ENCODE assay signal across 1 cellular context in the genomic region with DNA sequence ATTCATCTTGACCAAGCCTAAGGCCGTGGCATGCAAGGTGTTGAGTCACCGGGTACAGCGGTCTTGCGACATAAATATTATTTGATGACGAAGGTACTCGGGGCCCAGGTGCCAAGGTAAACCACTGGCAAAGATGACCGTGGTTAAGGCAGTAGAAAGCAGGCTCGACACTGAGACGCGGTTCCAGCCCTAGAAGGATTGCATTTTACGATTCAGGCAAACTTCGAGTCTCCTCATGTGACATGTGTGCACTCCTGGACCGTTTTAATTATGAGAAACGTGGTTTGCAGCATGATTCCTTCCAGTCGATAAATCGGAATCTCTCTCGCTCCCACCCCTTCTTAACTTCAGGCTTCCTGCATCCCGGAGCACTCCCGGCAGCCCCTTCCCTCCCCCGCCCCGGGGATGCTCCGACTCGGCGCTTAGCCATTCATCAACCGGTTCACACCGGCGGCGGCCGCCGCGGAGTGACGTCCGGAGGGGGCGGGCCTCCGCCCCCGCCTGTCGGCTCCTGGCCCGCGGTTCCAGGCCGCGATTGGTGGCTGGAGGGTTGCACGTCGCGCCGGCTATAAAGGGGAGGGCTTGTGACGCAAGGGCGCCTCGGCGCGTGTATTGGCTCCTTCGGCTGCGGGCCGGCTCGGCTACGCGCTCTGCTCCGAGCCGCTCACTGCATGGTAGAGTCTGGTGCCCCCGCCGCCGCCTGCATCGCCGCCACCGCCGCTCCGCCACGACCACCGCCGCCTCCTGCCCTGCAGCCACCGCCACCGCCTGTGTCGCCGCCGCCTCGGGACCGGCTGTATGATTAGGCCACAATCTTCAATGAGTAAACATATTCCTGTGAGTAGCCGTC.
TF ChIP-seq lines count a peak whose summit lies in the region.

TSS of gene LOC128125822 (plus strand) at position 598 of the 850 bp plus-strand sequence.
TSS of gene PTP4A1 (plus strand) at position 598 of the 850 bp plus-strand sequence. CDS start 4,401 bp downstream, outside the sequence.

TF ChIP-seq in HepG2, 621 proteins besides CTCF, POLR2A, EP300 and RAD21 (continued from another document and continues in another):
- TF ChIP-seq, protein P1, sequence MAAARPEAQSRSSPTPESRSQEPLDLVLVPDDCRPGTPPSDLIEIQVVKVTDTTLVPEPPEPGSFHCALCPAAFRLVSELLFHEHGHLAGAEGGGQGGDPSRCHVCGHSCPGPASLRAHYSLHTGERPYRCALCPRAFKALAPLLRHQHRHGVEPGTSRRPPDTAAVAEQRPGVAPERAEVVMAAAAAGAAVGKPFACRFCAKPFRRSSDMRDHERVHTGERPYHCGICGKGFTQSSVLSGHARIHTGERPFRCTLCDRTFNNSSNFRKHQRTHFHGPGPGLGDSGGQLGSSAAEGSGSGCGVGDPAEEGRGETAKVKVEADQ (CRISPR knock-in tag; IDR thresholded peaks at IDR 0.05; ENCODE audit: borderline replicate concordance): peak; percentile 56; the same call in 1 of the 2 replicates
- TF ChIP-seq ZHX2 (IDR thresholded peaks at IDR 0.05; ENCODE audit: low read depth) (peak; percentile 79), ZHX2 (CRISPR knock-in tag; IDR thresholded peaks at IDR 0.05; ENCODE audit: borderline replicate concordance) (no peak), REL (CRISPR knock-in tag; conservative IDR thresholded peaks at IDR 0.05) (no peak; the same call in 1 of the 2 replicates), ZNF292 (CRISPR knock-in tag; IDR thresholded peaks at IDR 0.05; ENCODE audit: borderline replicate concordance, low read depth) (no peak), GMEB2 (CRISPR knock-in tag; IDR thresholded peaks at IDR 0.05; ENCODE audit: low read depth) (no peak; the same call in 1 of the 2 replicates), ZKSCAN8 (CRISPR knock-in tag; IDR thresholded peaks at IDR 0.05; ENCODE audit: borderline replicate concordance) (no peak), HINFP (CRISPR knock-in tag; IDR thresholded peaks at IDR 0.05; ENCODE audit: low read depth) (peak; percentile 17; the same call in 1 of the 2 replicates), ZBTB33 (CRISPR knock-in tag; IDR thresholded peaks at IDR 0.05) (no peak), PAXIP1 (CRISPR knock-in tag; conservative IDR thresholded peaks at IDR 0.05) (peak; percentile 29), STAG1 (CRISPR knock-in tag; IDR thresholded peaks at IDR 0.05) (no peak), TEF (CRISPR knock-in tag; IDR thresholded peaks at IDR 0.05) (0 out of 2 replicates have a peak, but pooled peaks have one; percentile 6), ZNF674 (CRISPR knock-in tag; IDR thresholded peaks at IDR 0.05; ENCODE audit: low read depth) (0 out of 2 replicates have a peak, but pooled peaks have one; percentile 35), ZNF564 (CRISPR knock-in tag; IDR thresholded peaks at IDR 0.05) (no peak), ETV5 (CRISPR knock-in tag; IDR thresholded peaks at IDR 0.05; ENCODE audit: borderline replicate concordance) (peak; percentile 22; the same call in 1 of the 2 replicates)
- TF ChIP-seq, protein P2, sequence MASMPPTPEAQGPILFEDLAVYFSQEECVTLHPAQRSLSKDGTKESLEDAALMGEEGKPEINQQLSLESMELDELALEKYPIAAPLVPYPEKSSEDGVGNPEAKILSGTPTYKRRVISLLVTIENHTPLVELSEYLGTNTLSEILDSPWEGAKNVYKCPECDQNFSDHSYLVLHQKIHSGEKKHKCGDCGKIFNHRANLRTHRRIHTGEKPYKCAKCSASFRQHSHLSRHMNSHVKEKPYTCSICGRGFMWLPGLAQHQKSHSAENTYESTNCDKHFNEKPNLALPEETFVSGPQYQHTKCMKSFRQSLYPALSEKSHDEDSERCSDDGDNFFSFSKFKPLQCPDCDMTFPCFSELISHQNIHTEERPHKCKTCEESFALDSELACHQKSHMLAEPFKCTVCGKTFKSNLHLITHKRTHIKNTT (CRISPR knock-in tag; IDR thresholded peaks at IDR 0.05): no peak
- TF ChIP-seq, protein P3, sequence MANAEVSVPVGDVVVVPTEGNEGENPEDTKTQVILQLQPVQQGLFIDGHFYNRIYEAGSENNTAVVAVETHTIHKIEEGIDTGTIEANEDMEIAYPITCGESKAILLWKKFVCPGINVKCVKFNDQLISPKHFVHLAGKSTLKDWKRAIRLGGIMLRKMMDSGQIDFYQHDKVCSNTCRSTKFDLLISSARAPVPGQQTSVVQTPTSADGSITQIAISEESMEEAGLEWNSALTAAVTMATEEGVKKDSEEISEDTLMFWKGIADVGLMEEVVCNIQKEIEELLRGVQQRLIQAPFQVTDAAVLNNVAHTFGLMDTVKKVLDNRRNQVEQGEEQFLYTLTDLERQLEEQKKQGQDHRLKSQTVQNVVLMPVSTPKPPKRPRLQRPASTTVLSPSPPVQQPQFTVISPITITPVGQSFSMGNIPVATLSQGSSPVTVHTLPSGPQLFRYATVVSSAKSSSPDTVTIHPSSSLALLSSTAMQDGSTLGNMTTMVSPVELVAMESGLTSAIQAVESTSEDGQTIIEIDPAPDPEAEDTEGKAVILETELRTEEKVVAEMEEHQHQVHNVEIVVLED (CRISPR knock-in tag; IDR thresholded peaks at IDR 0.05; ENCODE audit: borderline replicate concordance): peak; percentile 91
- TF ChIP-seq, protein P4, sequence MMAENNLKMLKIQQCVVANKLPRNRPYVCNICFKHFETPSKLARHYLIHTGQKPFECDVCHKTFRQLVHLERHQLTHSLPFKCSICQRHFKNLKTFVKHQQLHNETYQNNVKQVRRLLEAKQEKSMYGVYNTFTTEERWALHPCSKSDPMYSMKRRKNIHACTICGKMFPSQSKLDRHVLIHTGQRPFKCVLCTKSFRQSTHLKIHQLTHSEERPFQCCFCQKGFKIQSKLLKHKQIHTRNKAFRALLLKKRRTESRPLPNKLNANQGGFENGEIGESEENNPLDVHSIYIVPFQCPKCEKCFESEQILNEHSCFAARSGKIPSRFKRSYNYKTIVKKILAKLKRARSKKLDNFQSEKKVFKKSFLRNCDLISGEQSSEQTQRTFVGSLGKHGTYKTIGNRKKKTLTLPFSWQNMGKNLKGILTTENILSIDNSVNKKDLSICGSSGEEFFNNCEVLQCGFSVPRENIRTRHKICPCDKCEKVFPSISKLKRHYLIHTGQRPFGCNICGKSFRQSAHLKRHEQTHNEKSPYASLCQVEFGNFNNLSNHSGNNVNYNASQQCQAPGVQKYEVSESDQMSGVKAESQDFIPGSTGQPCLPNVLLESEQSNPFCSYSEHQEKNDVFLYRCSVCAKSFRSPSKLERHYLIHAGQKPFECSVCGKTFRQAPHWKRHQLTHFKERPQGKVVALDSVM (CRISPR knock-in tag; IDR thresholded peaks at IDR 0.05): no peak; the same call in 1 of the 2 replicates
